ENCODE assay signal across 9 cellular contexts in the genomic region with DNA sequence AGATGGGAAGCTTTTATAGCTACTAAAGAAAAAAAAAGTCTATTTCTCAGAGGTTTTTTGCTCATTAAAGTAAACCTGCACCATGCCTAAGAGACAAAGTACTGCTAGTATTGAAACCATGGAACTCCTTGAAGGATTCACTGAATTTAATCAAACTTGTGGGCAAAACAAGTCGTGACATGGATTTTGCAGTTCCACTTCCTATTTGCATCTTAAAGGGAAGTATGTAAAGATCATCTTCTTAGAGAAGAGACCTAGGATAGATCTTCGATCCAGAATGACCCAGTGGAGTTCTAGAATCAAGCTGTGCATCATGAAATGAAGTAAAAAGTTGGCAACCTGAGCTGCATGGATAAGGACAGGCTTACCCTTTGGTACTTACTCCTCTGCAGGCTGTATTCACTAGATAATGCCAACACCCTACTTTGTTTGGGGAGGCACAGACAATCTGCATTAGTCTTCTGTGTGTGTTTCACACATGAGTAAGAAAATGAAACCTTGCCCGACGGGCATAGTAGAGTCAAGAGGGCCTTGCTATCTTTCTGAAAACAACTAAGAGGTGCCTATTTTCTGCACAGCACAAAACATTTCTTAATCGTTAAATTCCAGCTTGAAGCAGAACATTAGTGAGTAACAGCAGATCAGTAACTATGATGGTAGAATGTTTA. TPM values are rescaled to one million over a fixed set of nuclear protein-coding genes. Genes with fewer than 3 reads are reported as not detected.
A peak's percentile ranks its signal among the peaks of the same experiment; 100 is the strongest.
DNase-seq lines count a peak whose midpoint lies in the region; ATAC-seq and TF ChIP-seq lines count a peak whose summit lies in the region.
"Had no signal": no experiment of that assay in that cellular context is flagged by ENCODE, and none has a peak within 500 bp of the region (broad histone marks: within the 10 kb centered on the region; RNA-seq: fewer than 3 reads in every experiment).

No MANE protein-coding gene starts in this region.

- no peak for TF ChIP-seq CTCF in GM12865 (IDR thresholded peaks at IDR 0.05; ENCODE audit: insufficient read depth, low read depth, low read length, missing control alignments)
- no peak for TF ChIP-seq CTCF in choroid plexus epithelial cell (conservative IDR thresholded peaks at IDR 0.05; ENCODE audit: low read depth, low read length)
- TF ChIP-seq CTCF in gastrocnemius medialis (IDR thresholded peaks at IDR 0.05 in 4 of 5, conservative IDR thresholded peaks at IDR 0.05 in 1 of 5) = no peak

- peaks cover 4 to 7% of the 10 kb centered on the region in 2 donors for H3K4me1 ChIP-seq in gastrocnemius medialis

- intact Hi-C loops in gastrocnemius medialis (cut with DNase I; ENCODE audit: low total_unique reads) = no loop called here

- H3K27ac ChIP-seq in gastrocnemius medialis = no peak overlapping the region
- H3K27ac ChIP-seq: epithelial cell of prostate had no signal

- H3K9me3 ChIP-seq in gastrocnemius medialis = no peaks in the 10 kb centered on the region

- H3K36me3 ChIP-seq in gastrocnemius medialis = no peaks in the 10 kb centered on the region

- peaks cover 0 to 3% (median 2%) of the 10 kb centered on the region in 3 donors for H3K27me3 ChIP-seq in gastrocnemius medialis

- in situ Hi-C loops in gastrocnemius medialis (cut with MboI; ENCODE audit: low sequenced_read_pairs in 4 of 4) = no loop called here

- peak; percentile 56 for DNase-seq in GM12865 (ENCODE audit: low read depth)
- DNase-seq in MV-4-11 (lab: John Stamatoyannopoulos, UW) = peak; percentile 31
- DNase-seq in choroid plexus epithelial cell (ENCODE audit: low read depth) = no peak
- DNase-seq in gastrocnemius medialis = no peak
- DNase-seq in SW480 (ENCODE audit: low spot score) = no peak
- DNase-seq in OCI-M2 (lab: John Stamatoyannopoulos, UW; ENCODE audit: unreplicated experiment) = no peak

- TF ChIP-seq POLR2A in gastrocnemius medialis (IDR thresholded peaks at IDR 0.05) = no peak

- ATAC-seq in gastrocnemius medialis = no peak
- ATAC-seq in GM19023 (IDR thresholded peaks at IDR 0.05; ENCODE audit: unreplicated experiment) = no peak
- ATAC-seq: Panc1 had no signal

- H3K4me3 ChIP-seq in GM12865 (ENCODE audit: low read depth, low read length) (peak overlapping the region; percentile 86), choroid plexus epithelial cell (ENCODE audit: low read depth, low read length) (peak overlapping the region; percentile 65), gastrocnemius medialis (peak overlapping the region in 3 of 4 donors; percentile 7 to 64 (median 51))

RNA-seq across cellular contexts. Expression of a gene that starts 1.9 kb away (rescaled TPM):
- 1 to 10 TPM in 3 of 4 donors, under 1 TPM in 1; 0.41 to 4.9 (median 2.2) TPM for total RNA-seq in gastrocnemius medialis

Comparison
In these comparisons a context has a peak if more than half of its experiments do, and no peak if none do; other contexts are left out.
1. DNase-seq: peak in GM12865 (single experiment) and MV-4-11 (single experiment); none in choroid plexus epithelial cell (single experiment), gastrocnemius medialis (0 of 2), SW480 (single experiment) and OCI-M2 (single experiment).
2. Peak in every context shown above with its lines, with median percentiles within 50 percentile points of each other: H3K4me3 ChIP-seq.